10 cellular contexts compared by ENCODE assay signal in genomic region chr10:91090761-91091529, GRCh38.
DNase-seq lines count a peak whose midpoint lies in the region; ATAC-seq and TF ChIP-seq lines count a peak whose summit lies in the region.
"Had no signal": no experiment of that assay in that cellular context is flagged by ENCODE, and none has a peak within 500 bp of the region (broad histone marks: within the 10 kb centered on the region; RNA-seq: fewer than 3 reads in every experiment).

No MANE protein-coding gene starts in this region.

- no peak overlapping the region for H3K4me3 Mint-ChIP-seq in T-cell

- POLR2A ChIA-PET in T-cell (lab: Charles Lee): interaction anchor here in 1 of 2 donors (0.6 kb wide), 1 partner anchor 24 kb away, joined by 3 read pairs; no protein-coding TSS in a partner anchor

- CTCF ChIA-PET in T-cell (lab: Charles Lee): interaction anchor here (0.9 to 4.5 kb wide), 3 partner anchors 85 to 160 kb away, joined by 4 to 81 read pairs (median 6); no protein-coding TSS in a partner anchor

- H3K27ac Mint-ChIP-seq in T-cell: no peak overlapping the region

- peaks cover 0 to 2% (median 0%) of the 10 kb centered on the region in 3 donors for H3K4me1 Mint-ChIP-seq in T-cell

- H3K27me3 Mint-ChIP-seq in T-cell: peaks cover 0 to 1% of the 10 kb centered on the region in 2 donors

- ATAC-seq in left lobe of liver (peak; percentile 68), GM21447 (IDR thresholded peaks at IDR 0.05; ENCODE audit: unreplicated experiment) (no peak), T-cell (replicated peaks in 1 of 4) (no peak)

- peaks cover 5% of the 10 kb centered on the region for H3K36me3 Mint-ChIP-seq in T-cell

- H3K4me3 ChIP-seq in WI38 (ENCODE audit: low read depth, low read length): no peak overlapping the region
- H3K4me3 ChIP-seq: adrenal gland had no signal

- H3K9me3 Mint-ChIP-seq in T-cell: peaks cover 0 to 11% (median 7%) of the 10 kb centered on the region in 3 donors

- DNase-seq in DMS79 treated with DMSO at 0.1 percent for 48 hours (lab: John Stamatoyannopoulos, UW) (peak; percentile 2), GM20000 (ENCODE audit: low spot score) (peak; percentile 24), left lobe of liver (ENCODE audit: low spot score) (no peak), T-cell (no peak), NCI-H226 (no peak)
- no peak for DNase-seq in activated CD4-positive, alpha-beta T cell treated with anti-CD3 and anti-CD28 coated beads for 48 hours
- DNase-seq: activated CD4-positive, alpha-beta T cell treated with anti-CD3 and anti-CD28 coated beads, Interleukin-2, amount 50 U/mL, for 48 hours had no signal

- no peak for TF ChIP-seq CTCF in GM20000 (IDR thresholded peaks at IDR 0.05; ENCODE audit: extremely low read depth, missing control alignments)
- 0 out of 2 replicates have a peak, but pooled peaks have one; percentile 15 for TF ChIP-seq CTCF in WI38 (IDR thresholded peaks at IDR 0.05; ENCODE audit: low read depth, low read length)

Comparison
In these comparisons a context has a peak if more than half of its experiments do, and no peak if none do; other contexts are left out.
1. DNase-seq: peak in DMS79 treated with DMSO at 0.1 percent for 48 hours (single experiment) and GM20000 (single experiment); none in left lobe of liver (single experiment), activated CD4-positive, alpha-beta T cell treated with anti-CD3 and anti-CD28 coated beads for 48 hours (single experiment), T-cell (0 of 34) and NCI-H226 (single experiment).